8 cellular contexts compared by ENCODE assay signal in the genomic region with DNA sequence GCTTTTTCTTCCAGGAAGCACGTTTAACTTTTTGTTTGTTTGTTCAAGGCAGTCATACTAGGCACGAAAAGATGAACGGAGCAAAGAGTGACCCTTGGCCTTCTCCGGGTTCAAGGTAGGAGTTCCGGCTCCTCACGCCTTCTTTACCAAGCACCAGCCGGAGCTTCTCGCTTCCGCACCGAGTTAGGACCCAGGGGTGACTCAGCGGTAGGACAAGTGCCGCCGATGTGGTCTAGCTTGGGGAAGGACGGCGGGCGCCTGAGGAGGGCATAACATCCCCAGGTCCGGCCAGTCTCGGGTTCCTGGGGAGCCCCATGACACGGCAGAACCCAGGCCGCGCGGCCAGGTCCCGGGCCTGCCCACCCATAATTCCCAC. TPM values are rescaled to one million over a fixed set of nuclear protein-coding genes. Genes with fewer than 3 reads are reported as not detected.
A peak's percentile ranks its signal among the peaks of the same experiment; 100 is the strongest.
DNase-seq lines count a peak whose midpoint lies in the region; ATAC-seq, FAIRE-seq and TF ChIP-seq lines count a peak whose summit lies in the region.

No MANE protein-coding gene starts in this region.

- peak; percentile 31 for ATAC-seq in HG02981 (IDR thresholded peaks at IDR 0.05; ENCODE audit: unreplicated experiment)

- H3K79me2 ChIP-seq in OCI-LY1 (ENCODE audit: insufficient read depth, low read length): peaks cover 40% of the 10 kb centered on the region

- peak overlapping the region; percentile 91 for H3K4me2 ChIP-seq in OCI-LY1 (ENCODE audit: low read length)

- H3K9me3 ChIP-seq in OCI-LY1 (ENCODE audit: low read length): no peaks in the 10 kb centered on the region

- peak in 2 of 3 experiments; percentile 44 to 55 for DNase-seq in activated CD8-positive, alpha-beta memory T cell treated with anti-CD3 and anti-CD28 coated beads for 48 hours (ENCODE audit: low read depth in 2 of 3, low spot score in 2 of 3)
- DNase-seq in activated CD8-positive, alpha-beta memory T cell treated with anti-CD3 and anti-CD28 coated beads for 24 hours: no peak
- DNase-seq in activated naive CD4-positive, alpha-beta T cell (lab: John Stamatoyannopoulos, UW): peak in 3 of 4 experiments; percentile 53 to 60 (median 54)
- DNase-seq in cardiac septum (ENCODE audit: low spot score): peak; percentile 83
- peak; percentile 48 for DNase-seq in renal cortical epithelial cell (ENCODE audit: low read depth)
- no peak for DNase-seq in D721Med (ENCODE audit: insufficient read length, low spot score)

- no peak overlapping the region for H2AFZ ChIP-seq in OCI-LY1 (ENCODE audit: low read length)

- intact Hi-C loops in cardiac septum (cut with DNase I): loop anchor here (1.0 to 5.0 kb wide), 3 partner anchors 41 to 106 kb away; partner anchors contain the start of genes ATXN7L2 and SYPL2

- peak overlapping the region; percentile 81 for H3K9ac ChIP-seq in OCI-LY1 (ENCODE audit: low read length)

- no peaks in the 10 kb centered on the region for H3K9me2 ChIP-seq in OCI-LY1 (ENCODE audit: low read depth, low read length)

- H3F3A ChIP-seq in OCI-LY1 (ENCODE audit: insufficient read depth, low read length): no peaks in the 10 kb centered on the region

- H4K20me1 ChIP-seq in OCI-LY1 (ENCODE audit: insufficient read depth, low read length): no peaks in the 10 kb centered on the region

- peaks cover 25% of the 10 kb centered on the region for H3K4me1 ChIP-seq in OCI-LY1 (ENCODE audit: insufficient read depth, low read length, severe bottlenecking)

- no peak for TF ChIP-seq CTCF in OCI-LY1 (IDR thresholded peaks at IDR 0.05; ENCODE audit: low read length)
- no peak for TF ChIP-seq CTCF in D721Med (IDR thresholded peaks at IDR 0.05; ENCODE audit: insufficient read depth, missing control alignments)

- no peak for FAIRE-seq in D721Med (lab: Jason Lieb, UNC)

- no peaks in the 10 kb centered on the region for H3K27me3 ChIP-seq in OCI-LY1 (ENCODE audit: insufficient read depth, low read length)

- H3K36me3 ChIP-seq in OCI-LY1 (ENCODE audit: insufficient read depth, low read length): peaks cover 22% of the 10 kb centered on the region

- peak overlapping the region; percentile 83 for H3K4me3 ChIP-seq in OCI-LY1 (ENCODE audit: low read depth, low read length, poor library complexity, severe bottlenecking)

- H3K27ac ChIP-seq in OCI-LY1 (ENCODE audit: low read depth, low read length, poor library complexity, severe bottlenecking): peak overlapping the region; percentile 71

RNA-seq across cellular contexts. Expression of gene PSMA5, which starts 0.4 kb away (rescaled TPM):
- total RNA-seq in cardiac septum (60.7 TPM), renal cortical epithelial cell (60.9 and 93.9 TPM in 2 replicates)

RNA-seq across cellular contexts. Expression of gene SORT1, which starts 28.2 kb away (rescaled TPM):
- total RNA-seq in cardiac septum (184 TPM), renal cortical epithelial cell (53.0 and 96.6 TPM in 2 replicates)

RNA-seq across cellular contexts. Expression of gene SYPL2, which starts 40.5 kb away (rescaled TPM):
- total RNA-seq in cardiac septum: 28.9 TPM
- total RNA-seq in renal cortical epithelial cell: 0.45 TPM in 1 of 2 replicates, not detected in the other

RNA-seq across cellular contexts. Expression of gene ATXN7L2, which starts 57.8 kb away (rescaled TPM):
- total RNA-seq in cardiac septum (3.8 TPM), renal cortical epithelial cell (1.5 and 1.6 TPM in 2 replicates)

Comparison
In these comparisons a context has a peak if more than half of its experiments do, and no peak if none do; other contexts are left out.
1. DNase-seq: peak in activated CD8-positive, alpha-beta memory T cell treated with anti-CD3 and anti-CD28 coated beads for 48 hours (2 of 3), activated naive CD4-positive, alpha-beta T cell (3 of 4), cardiac septum (single experiment) and renal cortical epithelial cell (single experiment); none in activated CD8-positive, alpha-beta memory T cell treated with anti-CD3 and anti-CD28 coated beads for 24 hours (single experiment) and D721Med (single experiment).
2. RNA of gene SYPL2, which starts 40.5 kb away (total RNA-seq): 28.9 TPM in cardiac septum (single experiment); 0.45 TPM in renal cortical epithelial cell; every median in the first group is over 10 times any median in the second.